In the genomic region with DNA sequence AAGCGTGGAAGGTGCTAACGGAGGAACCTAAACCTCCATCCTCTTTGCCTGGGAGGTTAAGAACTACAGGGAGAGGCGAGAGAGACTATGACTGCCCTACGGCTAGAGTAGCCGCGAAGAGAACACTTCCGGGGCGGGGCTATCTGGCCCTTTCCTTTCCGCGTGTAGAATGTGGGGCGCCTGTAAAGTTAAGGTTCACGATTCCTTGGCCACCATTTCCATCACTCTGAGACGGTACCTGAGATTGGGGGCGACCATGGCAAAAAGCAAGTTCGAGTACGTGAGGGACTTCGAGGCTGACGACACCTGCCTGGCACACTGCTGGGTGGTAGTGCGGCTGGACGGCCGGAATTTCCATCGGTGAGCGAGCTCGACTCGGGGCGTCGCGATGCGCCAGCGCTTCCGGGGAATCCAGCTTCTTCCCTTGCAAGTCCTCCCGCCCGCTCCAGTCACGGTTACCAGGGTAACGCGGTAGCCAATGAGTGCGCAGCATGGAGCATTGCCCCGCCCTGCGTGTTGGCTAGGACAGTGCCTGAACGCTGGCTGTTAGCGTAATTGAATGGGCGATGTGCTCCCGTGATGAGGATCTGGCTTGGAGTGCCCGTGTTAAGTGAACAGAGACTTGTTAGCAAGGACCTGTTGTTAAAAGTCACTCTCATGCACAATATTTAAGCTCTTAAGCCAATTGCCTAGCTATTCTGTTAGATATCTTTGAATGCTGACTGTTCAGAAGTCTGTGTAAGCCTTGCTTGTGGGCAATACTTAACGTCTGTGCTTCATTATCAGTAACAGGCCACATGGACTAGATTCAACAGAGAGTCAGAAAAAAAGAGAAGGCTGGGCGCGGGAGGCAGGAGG, we compare ENCODE assay signal across 1 cellular context.
TF ChIP-seq lines count a peak whose summit lies in the region.

THG1L (plus strand) TSS at position 149 of the 858 bp plus-strand sequence; CDS start at position 170, 21 bp downstream.

TF ChIP-seq in WTC11, 78 proteins besides CTCF, POLR2A, EP300 and RAD21 (continued from another document and continues in another):
- TF ChIP-seq ZNF532 (CRISPR knock-in tag; IDR thresholded peaks at IDR 0.05; ENCODE audit: borderline replicate concordance) = no peak
- TF ChIP-seq ETV6 (CRISPR knock-in tag; IDR thresholded peaks at IDR 0.05) = peak; percentile 46; the same call in 1 of the 2 replicates
- no peak for TF ChIP-seq KAT7 (CRISPR knock-in tag; IDR thresholded peaks at IDR 0.05; ENCODE audit: borderline replicate concordance)
- no peak for TF ChIP-seq OVOL2 (CRISPR knock-in tag; IDR thresholded peaks at IDR 0.05; ENCODE audit: borderline replicate concordance)
- TF ChIP-seq, protein P1, sequence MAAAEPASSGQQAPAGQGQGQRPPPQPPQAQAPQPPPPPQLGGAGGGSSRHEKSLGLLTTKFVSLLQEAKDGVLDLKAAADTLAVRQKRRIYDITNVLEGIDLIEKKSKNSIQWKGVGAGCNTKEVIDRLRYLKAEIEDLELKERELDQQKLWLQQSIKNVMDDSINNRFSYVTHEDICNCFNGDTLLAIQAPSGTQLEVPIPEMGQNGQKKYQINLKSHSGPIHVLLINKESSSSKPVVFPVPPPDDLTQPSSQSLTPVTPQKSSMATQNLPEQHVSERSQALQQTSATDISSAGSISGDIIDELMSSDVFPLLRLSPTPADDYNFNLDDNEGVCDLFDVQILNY (CRISPR knock-in tag; IDR thresholded peaks at IDR 0.05) = no peak
- no peak for TF ChIP-seq ZNF281 (CRISPR knock-in tag; IDR thresholded peaks at IDR 0.05)
- TF ChIP-seq SMAD4 (CRISPR knock-in tag; IDR thresholded peaks at IDR 0.05) = no peak
- no peak for TF ChIP-seq ZNF317 (CRISPR knock-in tag; IDR thresholded peaks at IDR 0.05; ENCODE audit: borderline replicate concordance, low read depth)
- no peak for TF ChIP-seq ZNF671 (CRISPR knock-in tag; IDR thresholded peaks at IDR 0.05)
- TF ChIP-seq GRHL2 (CRISPR knock-in tag; IDR thresholded peaks at IDR 0.05; ENCODE audit: insufficient replicate concordance, severe bottlenecking) = no peak
- TF ChIP-seq, protein P2, sequence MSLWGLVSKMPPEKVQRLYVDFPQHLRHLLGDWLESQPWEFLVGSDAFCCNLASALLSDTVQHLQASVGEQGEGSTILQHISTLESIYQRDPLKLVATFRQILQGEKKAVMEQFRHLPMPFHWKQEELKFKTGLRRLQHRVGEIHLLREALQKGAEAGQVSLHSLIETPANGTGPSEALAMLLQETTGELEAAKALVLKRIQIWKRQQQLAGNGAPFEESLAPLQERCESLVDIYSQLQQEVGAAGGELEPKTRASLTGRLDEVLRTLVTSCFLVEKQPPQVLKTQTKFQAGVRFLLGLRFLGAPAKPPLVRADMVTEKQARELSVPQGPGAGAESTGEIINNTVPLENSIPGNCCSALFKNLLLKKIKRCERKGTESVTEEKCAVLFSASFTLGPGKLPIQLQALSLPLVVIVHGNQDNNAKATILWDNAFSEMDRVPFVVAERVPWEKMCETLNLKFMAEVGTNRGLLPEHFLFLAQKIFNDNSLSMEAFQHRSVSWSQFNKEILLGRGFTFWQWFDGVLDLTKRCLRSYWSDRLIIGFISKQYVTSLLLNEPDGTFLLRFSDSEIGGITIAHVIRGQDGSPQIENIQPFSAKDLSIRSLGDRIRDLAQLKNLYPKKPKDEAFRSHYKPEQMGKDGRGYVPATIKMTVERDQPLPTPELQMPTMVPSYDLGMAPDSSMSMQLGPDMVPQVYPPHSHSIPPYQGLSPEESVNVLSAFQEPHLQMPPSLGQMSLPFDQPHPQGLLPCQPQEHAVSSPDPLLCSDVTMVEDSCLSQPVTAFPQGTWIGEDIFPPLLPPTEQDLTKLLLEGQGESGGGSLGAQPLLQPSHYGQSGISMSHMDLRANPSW (CRISPR knock-in tag; conservative IDR thresholded peaks at IDR 0.05; ENCODE audit: low read depth) = no peak
- no peak for TF ChIP-seq HMGXB4 (CRISPR knock-in tag; IDR thresholded peaks at IDR 0.05)
- TF ChIP-seq, protein P3, sequence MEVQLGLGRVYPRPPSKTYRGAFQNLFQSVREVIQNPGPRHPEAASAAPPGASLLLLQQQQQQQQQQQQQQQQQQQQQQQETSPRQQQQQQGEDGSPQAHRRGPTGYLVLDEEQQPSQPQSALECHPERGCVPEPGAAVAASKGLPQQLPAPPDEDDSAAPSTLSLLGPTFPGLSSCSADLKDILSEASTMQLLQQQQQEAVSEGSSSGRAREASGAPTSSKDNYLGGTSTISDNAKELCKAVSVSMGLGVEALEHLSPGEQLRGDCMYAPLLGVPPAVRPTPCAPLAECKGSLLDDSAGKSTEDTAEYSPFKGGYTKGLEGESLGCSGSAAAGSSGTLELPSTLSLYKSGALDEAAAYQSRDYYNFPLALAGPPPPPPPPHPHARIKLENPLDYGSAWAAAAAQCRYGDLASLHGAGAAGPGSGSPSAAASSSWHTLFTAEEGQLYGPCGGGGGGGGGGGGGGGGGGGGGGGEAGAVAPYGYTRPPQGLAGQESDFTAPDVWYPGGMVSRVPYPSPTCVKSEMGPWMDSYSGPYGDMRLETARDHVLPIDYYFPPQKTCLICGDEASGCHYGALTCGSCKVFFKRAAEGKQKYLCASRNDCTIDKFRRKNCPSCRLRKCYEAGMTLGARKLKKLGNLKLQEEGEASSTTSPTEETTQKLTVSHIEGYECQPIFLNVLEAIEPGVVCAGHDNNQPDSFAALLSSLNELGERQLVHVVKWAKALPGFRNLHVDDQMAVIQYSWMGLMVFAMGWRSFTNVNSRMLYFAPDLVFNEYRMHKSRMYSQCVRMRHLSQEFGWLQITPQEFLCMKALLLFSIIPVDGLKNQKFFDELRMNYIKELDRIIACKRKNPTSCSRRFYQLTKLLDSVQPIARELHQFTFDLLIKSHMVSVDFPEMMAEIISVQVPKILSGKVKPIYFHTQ (CRISPR knock-in tag; IDR thresholded peaks at IDR 0.05) = no peak
- TF ChIP-seq SOX15 (CRISPR knock-in tag; IDR thresholded peaks at IDR 0.05) = no peak
- no peak for TF ChIP-seq ESRRA (CRISPR knock-in tag; IDR thresholded peaks at IDR 0.05; ENCODE audit: borderline replicate concordance)
- TF ChIP-seq MYBL2 (CRISPR knock-in tag; IDR thresholded peaks at IDR 0.05) = no peak
- no peak for TF ChIP-seq HMGA2 (CRISPR knock-in tag; IDR thresholded peaks at IDR 0.05)
- TF ChIP-seq IRF1 (CRISPR knock-in tag; IDR thresholded peaks at IDR 0.05) = no peak
- TF ChIP-seq TP53 (CRISPR knock-in tag; IDR thresholded peaks at IDR 0.05) = no peak
- TF ChIP-seq SP1 (CRISPR knock-in tag; conservative IDR thresholded peaks at IDR 0.05) = peak; percentile 82
- no peak for TF ChIP-seq PRDM15 (CRISPR knock-in tag; IDR thresholded peaks at IDR 0.05)
- TF ChIP-seq NR2C2 (CRISPR knock-in tag; IDR thresholded peaks at IDR 0.05) = 0 out of 2 replicates have a peak, but pooled peaks have one; percentile 26
- TF ChIP-seq CBFB (CRISPR knock-in tag; IDR thresholded peaks at IDR 0.05; ENCODE audit: low read depth) = no peak
- TF ChIP-seq JUN (CRISPR knock-in tag; IDR thresholded peaks at IDR 0.05) = peak; percentile 70; the same call in 1 of the 2 replicates
- TF ChIP-seq ATF2 (CRISPR knock-in tag; IDR thresholded peaks at IDR 0.05; ENCODE audit: borderline replicate concordance, low read depth) = no peak
